ENCODE assay signal across 20 cellular contexts in the genomic region with DNA sequence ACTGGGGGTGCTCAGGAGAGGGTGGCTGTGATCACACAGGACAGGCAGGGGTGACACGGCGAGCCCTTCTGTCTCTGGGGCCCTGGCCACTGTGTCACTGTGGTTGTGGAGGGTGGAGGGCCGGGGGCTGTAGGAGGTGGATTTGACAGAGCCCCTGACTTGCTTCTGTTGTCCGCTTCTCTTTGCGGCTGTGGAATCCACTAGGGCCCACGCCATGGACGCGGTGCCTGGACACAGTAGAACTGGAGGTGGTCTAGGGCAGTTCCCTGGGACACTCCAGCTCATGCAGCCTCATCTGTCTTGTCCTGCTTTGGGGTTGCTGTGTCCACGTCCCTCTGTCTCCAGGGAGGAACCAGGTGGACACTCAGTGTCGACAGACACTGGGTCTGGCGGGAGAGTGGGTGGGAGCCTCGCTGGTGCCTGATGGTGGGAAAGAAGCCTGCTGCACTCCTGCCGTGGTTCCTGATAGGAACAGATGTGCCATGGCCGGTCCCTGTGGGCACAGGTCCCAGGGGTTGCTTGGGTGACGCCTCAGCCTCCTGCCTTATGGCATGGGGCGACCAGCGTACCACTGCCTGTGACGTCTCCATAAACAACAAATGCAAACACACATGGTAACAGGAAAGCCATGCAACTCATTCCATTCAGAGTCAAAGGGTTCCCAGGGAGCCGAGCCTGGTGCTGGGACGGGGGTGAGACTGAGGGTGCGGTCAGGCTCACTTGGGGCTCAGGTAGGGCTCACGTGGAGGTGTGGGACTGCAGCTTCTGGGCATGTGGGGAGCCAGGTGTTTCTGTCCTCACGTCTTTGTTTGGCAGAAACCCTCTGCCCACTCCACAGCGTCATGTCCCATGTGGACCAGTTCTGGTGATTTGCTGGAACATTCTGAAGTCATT. TPM values are rescaled to one million over a fixed set of nuclear protein-coding genes. Genes with fewer than 3 reads are reported as not detected.
DNase-seq lines count a peak whose midpoint lies in the region; ATAC-seq and TF ChIP-seq lines count a peak whose summit lies in the region.
"Had no signal": no experiment of that assay in that cellular context is flagged by ENCODE, and none has a peak within 500 bp of the region (broad histone marks: within the 10 kb centered on the region; RNA-seq: fewer than 3 reads in every experiment).

No MANE protein-coding gene starts in this region.

- no peak overlapping the region for H3K23ac ChIP-seq in neuronal stem cell (ENCODE audit: low read depth, low read length, poor library complexity)

- intact Hi-C loops in upper lobe of right lung (cut with DNase I) = no loop called here

- H3K4me3 ChIP-seq in neuronal stem cell (ENCODE audit: low read length in 2 of 2) (no peak overlapping the region), upper lobe of right lung (no peak overlapping the region), coronary artery (no peak overlapping the region)
- H3K4me3 ChIP-seq: A549, GM12878 had no signal

- H3K4me1 ChIP-seq in neuronal stem cell (ENCODE audit: control insufficient read depth in 2 of 2, insufficient read depth in 1 of 2, low read depth in 1 of 2, low read length in 2 of 2) = no peaks in the 10 kb centered on the region
- H3K4me1 ChIP-seq in upper lobe of right lung = no peaks in the 10 kb centered on the region
- H3K4me1 ChIP-seq: Caco-2 had no signal

- no peak overlapping the region for H2AFZ ChIP-seq in neuronal stem cell (ENCODE audit: low read length)

- ATAC-seq in T-helper 17 cell (no peak), upper lobe of right lung (no peak)
- ATAC-seq: A549, GM12878 had no signal

- H2BK5ac ChIP-seq in neuronal stem cell (ENCODE audit: low read length) = no peak overlapping the region

- DNase-seq in DMS 273 (lab: John Stamatoyannopoulos, UW; ENCODE audit: unreplicated experiment) = peak; percentile 26
- DNase-seq in DMS 273 treated with DMSO at 0.1 percent for 48 hours (lab: John Stamatoyannopoulos, UW) = no peak
- DNase-seq in T-helper 17 cell = no peak
- no peak for DNase-seq in neuronal stem cell (ENCODE audit: low spot score)
- DNase-seq in upper lobe of right lung = peak; percentile 58
- no peak for DNase-seq in NCI-H82 (lab: John Stamatoyannopoulos, UW)
- DNase-seq in coronary artery (ENCODE audit: low spot score) = no peak
- DNase-seq: AML-193; Caco-2; CD4-positive, alpha-beta T cell; DMS79 treated with DMSO at 0.1 percent for 48 hours; HCEC 1CT had no signal

- H3K36me3 ChIP-seq in neuronal stem cell (replicated peaks in 1 of 2; ENCODE audit: control insufficient read depth in 2 of 2, insufficient read depth in 2 of 2, low read length in 2 of 2) (peaks cover 39 to 76% of the 10 kb centered on the region in 2 donors), upper lobe of right lung (peaks cover 7% of the 10 kb centered on the region)

- H3K4me1 Mint-ChIP-seq in T-helper 17 cell = peaks cover 40% of the 10 kb centered on the region

- no peak overlapping the region for H3K4me2 ChIP-seq in neuronal stem cell (ENCODE audit: insufficient read depth, low read length, poor library complexity, severe bottlenecking)
- H3K4me2 ChIP-seq: A549 had no signal

- H3K27me3 ChIP-seq in neuronal stem cell (ENCODE audit: control insufficient read depth in 3 of 3, insufficient read depth in 3 of 3, low read depth in 1 of 3, low read length in 3 of 3) = no peaks in the 10 kb centered on the region
- H3K27me3 ChIP-seq in upper lobe of right lung = no peaks in the 10 kb centered on the region

- no peaks in the 10 kb centered on the region for H3K79me1 ChIP-seq in neuronal stem cell (ENCODE audit: low read depth, low read length)

- TF ChIP-seq CTCF in upper lobe of right lung (IDR thresholded peaks at IDR 0.05) (no peak), coronary artery (IDR thresholded peaks at IDR 0.05) (no peak)

- no peak overlapping the region for H2BK12ac ChIP-seq in neuronal stem cell (ENCODE audit: low read length)

- peak overlapping the region; percentile 9 for H3K27ac Mint-ChIP-seq in T-helper 17 cell

- H3K4me3 Mint-ChIP-seq in T-helper 17 cell = no peak overlapping the region
- H3K4me3 Mint-ChIP-seq: CD4-positive, alpha-beta T cell had no signal

- H2AK5ac ChIP-seq in neuronal stem cell (ENCODE audit: low read depth, low read length) = no peak overlapping the region

- H3K27me3 Mint-ChIP-seq in T-helper 17 cell = no peaks in the 10 kb centered on the region
- H3K27me3 Mint-ChIP-seq: CD4-positive, alpha-beta T cell had no signal

- no peak overlapping the region for H4K91ac ChIP-seq in neuronal stem cell (ENCODE audit: low read depth, low read length, poor library complexity)

- peaks cover 6% of the 10 kb centered on the region for H3K36me3 Mint-ChIP-seq in T-helper 17 cell (ENCODE audit: low read depth)

- no peak overlapping the region for H3K27ac ChIP-seq in neuronal stem cell (replicated peaks; ENCODE audit: low read length)
- no peak overlapping the region for H3K27ac ChIP-seq in upper lobe of right lung
- no peak overlapping the region for H3K27ac ChIP-seq in coronary artery
- H3K27ac ChIP-seq: 22Rv1, A549, C4-2B had no signal

- no peak overlapping the region for H3K4ac ChIP-seq in neuronal stem cell (ENCODE audit: low read length)

- peak overlapping the region; percentile 63 for H3K9ac ChIP-seq in neuronal stem cell (ENCODE audit: low read depth, low read length, poor library complexity)

- no peak overlapping the region for H2BK15ac ChIP-seq in neuronal stem cell (ENCODE audit: low read length)

- WGBS in neuronal stem cell (ENCODE audit: extremely low coverage in 2 of 2, insufficient read length in 2 of 2, insufficient replicate concordance in 1 of 2), 2 donors = no CpG with 5 or more reads among the region's 24 CpGs

- no peak overlapping the region for H4K8ac ChIP-seq in neuronal stem cell (ENCODE audit: low read depth, low read length)

- no peak overlapping the region for H2BK120ac ChIP-seq in neuronal stem cell (ENCODE audit: low read depth, low read length)

- no peak overlapping the region for H3K14ac ChIP-seq in neuronal stem cell (ENCODE audit: low read length)

- H3K9me3 ChIP-seq in T-helper 17 cell (ENCODE audit: control insufficient read depth, low read length, poor library complexity, severe bottlenecking) (no peaks in the 10 kb centered on the region), neuronal stem cell (replicated peaks in 1 of 2; ENCODE audit: control insufficient read depth in 2 of 2, insufficient read depth in 1 of 2, low read depth in 1 of 2, low read length in 2 of 2) (peaks cover 0 to 4% of the 10 kb centered on the region in 2 donors), upper lobe of right lung (no peaks in the 10 kb centered on the region)
- H3K9me3 ChIP-seq: A549, Caco-2 had no signal

- no peak overlapping the region for H3K18ac ChIP-seq in neuronal stem cell (ENCODE audit: low read length)

RNA-seq across cellular contexts. Expression of a gene that starts 34.6 kb away (rescaled TPM):
- total RNA-seq in T-helper 17 cell = 10 to 100 TPM; 20.4 to 23.6 TPM
- polyA plus RNA-seq in neuronal stem cell (2013, experiment 1 of 2) = 27.1 TPM
- polyA plus RNA-seq in neuronal stem cell (2013, experiment 2 of 2) = 25.3 TPM
- total RNA-seq in upper lobe of right lung = 27.7 TPM

RNA-seq across cellular contexts. Expression of a gene that starts 34.7 kb away (rescaled TPM):
- total RNA-seq in T-helper 17 cell = 10 to 100 TPM in 1 of 2 donors, 1 to 10 TPM in 1; 6.8 to 11.2 TPM
- polyA plus RNA-seq in neuronal stem cell (2013, experiment 1 of 2) = 6.4 TPM
- polyA plus RNA-seq in neuronal stem cell (2013, experiment 2 of 2) = 5.6 TPM
- total RNA-seq in upper lobe of right lung = 15.1 TPM

RNA-seq across cellular contexts. Expression of a gene that starts 45.6 kb away (rescaled TPM):
- total RNA-seq in T-helper 17 cell = not detected
- polyA plus RNA-seq in neuronal stem cell (2013, experiment 1 of 2) = not detected
- not detected for polyA plus RNA-seq in neuronal stem cell (2013, experiment 2 of 2)
- total RNA-seq in upper lobe of right lung = not detected
- total RNA-seq: Caco-2; CD4-positive, alpha-beta T cell; G401; GM12878; H1; HT-29 had no signal
- polyA plus RNA-seq: A549, BJ, GM12878, H1 had no signal

Comparison
In these comparisons a context has a peak if more than half of its experiments do, and no peak if none do; other contexts are left out.
1. DNase-seq: peak in DMS 273 (single experiment) and upper lobe of right lung (single experiment); none in DMS 273 treated with DMSO at 0.1 percent for 48 hours (single experiment), T-helper 17 cell (0 of 3), neuronal stem cell (single experiment), NCI-H82 (single experiment) and coronary artery (single experiment).